Comparison of ENCODE assay signal across 23 cellular contexts in genomic region chr2:16156411-16156810, GRCh38.
"Had no signal": no experiment of that assay in that cellular context is flagged by ENCODE, and none has a peak within 500 bp of the region (broad histone marks: within the 10 kb centered on the region; RNA-seq: fewer than 3 reads in every experiment).

No MANE protein-coding gene starts in this region.

- H3K27me3 ChIP-seq: stomach, suprapubic skin, testis, thyroid gland, tibial nerve, transverse colon, upper lobe of left lung, upper lobe of right lung, uterus, vagina had no signal

- DNase-seq: stimulated activated CD4-positive, alpha-beta T cell treated with anti-CD3 and anti-CD28 coated beads, Interleukin-2, amount 100 ng/mL, for 48 hours; stimulated activated CD4-positive, alpha-beta T cell treated with anti-CD3 and anti-CD28 coated beads, Interleukin-4, amount 100 ng/mL, for 1 hour; stimulated activated CD4-positive, alpha-beta T cell treated with anti-CD3 and anti-CD28 coated beads, Interleukin-4, amount 100 ng/mL, for 24 hours; stimulated activated CD4-positive, alpha-beta T cell treated with anti-CD3 and anti-CD28 coated beads, Interleukin-4, amount 100 ng/mL, for 4 hours; stimulated activated CD8-positive, alpha-beta memory T cell treated with anti-CD3 and anti-CD28 coated beads, Interleukin-4, amount 100 ng/mL, for 48 hours; stimulated activated naive B cell treated with anti-CD40 and anti-IgM and Interleukin-4, amounts not matched to agents 10 μg/mL and 1 μg/mL and 100 μg/mL, for 72 hours; stimulated activated naive CD4-positive, alpha-beta T cell; stimulated activated naive CD4-positive, alpha-beta T cell treated with Interleukin-2 at 50 U/mL for 16 hours; stimulated activated naive CD8-positive, alpha-beta T cell treated with anti-CD3 and anti-CD28 coated beads, Interleukin-15, amount 100 ng/mL, for 72 hours; stimulated activated naive CD8-positive, alpha-beta T cell treated with anti-CD3 and anti-CD28 coated beads, Interleukin-15, Interleukin-2, amounts not matched to agents 100 U/mL and 50 U/mL, for 24 hours; stomach; substantia nigra; testis; tibial artery; transverse colon; upper lobe of left lung; upper lobe of right lung; uterus had no signal

- H3K4me1 ChIP-seq: stomach, suprapubic skin, testis, tibial artery, tibial nerve, transverse colon, upper lobe of left lung, upper lobe of right lung, uterus, vagina had no signal

- H3K36me3 ChIP-seq: stomach, suprapubic skin, thoracic aorta, thyroid gland, tibial artery, tibial nerve, transverse colon, upper lobe of left lung, upper lobe of right lung, uterus, vagina had no signal

- H3K4me3 ChIP-seq: stomach, suprapubic skin, testis, thoracic aorta, thyroid gland, tibial artery, tibial nerve, transverse colon, upper lobe of left lung, upper lobe of right lung, uterus, vagina had no signal

- H3K9me3 ChIP-seq: stomach, suprapubic skin, testis, thoracic aorta, thyroid gland, tibial artery, tibial nerve, transverse colon, upper lobe of left lung, upper lobe of right lung, uterus, vagina had no signal
